In the genomic region with DNA sequence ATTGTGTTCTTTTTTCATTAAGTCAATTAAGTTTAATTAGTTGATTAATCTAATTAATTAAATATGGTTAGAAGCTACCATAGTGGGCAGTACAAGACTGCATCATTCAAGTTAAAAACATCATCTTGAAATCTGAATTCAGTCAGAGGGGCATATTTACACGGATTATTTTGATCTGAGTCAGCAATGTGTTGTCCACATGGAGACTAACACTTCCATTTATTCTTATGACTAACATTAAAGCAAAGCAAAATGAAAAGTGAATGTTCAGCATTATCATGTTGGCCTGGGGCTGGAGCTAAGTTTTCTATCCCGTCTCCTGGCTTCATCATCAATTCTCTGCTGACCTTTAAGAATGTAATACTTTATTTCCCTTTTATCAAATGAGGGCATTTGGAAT, we compare ENCODE assay signal across 13 cellular contexts. TPM values are rescaled to one million over a fixed set of nuclear protein-coding genes. Genes with fewer than 3 reads are reported as not detected.
A peak's percentile ranks its signal among the peaks of the same experiment; 100 is the strongest.
DNase-seq lines count a peak whose midpoint lies in the region; ATAC-seq and TF ChIP-seq lines count a peak whose summit lies in the region.
"Had no signal": no experiment of that assay in that cellular context is flagged by ENCODE, and none has a peak within 500 bp of the region (broad histone marks: within the 10 kb centered on the region; RNA-seq: fewer than 3 reads in every experiment).

No MANE protein-coding gene starts in this region.

- H3K4me1 ChIP-seq in ACC112 (ENCODE audit: control insufficient read depth, insufficient read depth, low read length, unreplicated experiment) (peaks cover 87% of the 10 kb centered on the region), adipocyte (ENCODE audit: control insufficient read depth, insufficient read depth, low read length) (peaks cover 32% of the 10 kb centered on the region), foreskin keratinocyte (peaks cover 8% of the 10 kb centered on the region)

- peak; percentile 35 for ATAC-seq in foreskin keratinocyte
- ATAC-seq: HCT116, psoas muscle had no signal

- peaks cover 77% of the 10 kb centered on the region for H3K79me2 ChIP-seq in ACC112 (ENCODE audit: control insufficient read depth, insufficient read depth, low read length, unreplicated experiment)

- H3K27me3 ChIP-seq in ACC112 (ENCODE audit: insufficient read depth, low read length): no peaks in the 10 kb centered on the region
- H3K27me3 ChIP-seq in adipocyte (replicated peaks; ENCODE audit: control insufficient read depth, insufficient read depth, low read length): no peaks in the 10 kb centered on the region
- H3K27me3 ChIP-seq in foreskin keratinocyte: peaks cover 9% of the 10 kb centered on the region

- peak overlapping the region; percentile 96 for H3K27ac ChIP-seq in ACC112 (ENCODE audit: low read depth, low read length)
- H3K27ac ChIP-seq in foreskin keratinocyte: no peak overlapping the region

- H3K9me3 ChIP-seq in adipocyte (ENCODE audit: control insufficient read depth, low read length): no peaks in the 10 kb centered on the region
- H3K9me3 ChIP-seq: psoas muscle had no signal

- H3K36me3 ChIP-seq in ACC112 (ENCODE audit: insufficient read depth, low read length) (no peaks in the 10 kb centered on the region), adipocyte (ENCODE audit: control insufficient read depth, insufficient read depth, low read length, severe bottlenecking) (no peaks in the 10 kb centered on the region)

- DNase-seq in GM03348 (ENCODE audit: low spot score) (peak; percentile 56), adipocyte (ENCODE audit: low read depth) (peak; percentile 57), foreskin keratinocyte (peak in 1 of 2 donors; percentile 39), NCI-H446 treated with DMSO at 0.1 percent for 48 hours (lab: John Stamatoyannopoulos, UW) (no peak)
- no peak for DNase-seq in activated CD8-positive, alpha-beta memory T cell treated with anti-CD3 and anti-CD28 coated beads, Interleukin-2, amount 50 U/mL, for 4 hours
- no peak for DNase-seq in activated effector memory CD4-positive, alpha-beta T cell treated with anti-CD3 and anti-CD28 coated beads, Interleukin-2, amount 50 U/mL, for 16 hours
- DNase-seq in activated CD4-positive, alpha-beta T cell treated with anti-CD3 and anti-CD28 coated beads for 48 hours: no peak
- DNase-seq: immature natural killer cell; psoas muscle; stimulated activated CD4-positive, alpha-beta T cell treated with anti-CD3 and anti-CD28 coated beads, Interleukin-2, amount 100 ng/mL, for 24 hours had no signal

- no peak overlapping the region for H2AFZ ChIP-seq in ACC112 (ENCODE audit: low read length, unreplicated experiment)

- H3K9ac ChIP-seq in adipocyte (ENCODE audit: low read length): no peak overlapping the region

- H3K4me3 ChIP-seq in ACC112 (ENCODE audit: low read depth, low read length) (peak overlapping the region; percentile 9; the same call in 1 of the 2 replicates), adipocyte (ENCODE audit: low read length) (no peak overlapping the region)
- H3K4me3 ChIP-seq: psoas muscle had no signal

- no peak for TF ChIP-seq CTCF in foreskin keratinocyte (conservative IDR thresholded peaks at IDR 0.05)

RNA-seq across cellular contexts. Expression of a gene that starts 17.3 kb away (rescaled TPM):
- 0.32 and 1.1 TPM in 2 replicates for total RNA-seq in foreskin keratinocyte
- polyA plus RNA-seq in foreskin keratinocyte: 0.16 and 0.48 TPM in 2 replicates
- total RNA-seq: HT-29 had no signal

Comparison
In these comparisons a context has a peak if more than half of its experiments do, and no peak if none do; other contexts are left out.
1. DNase-seq: peak in GM03348 (single experiment) and adipocyte (single experiment); none in NCI-H446 treated with DMSO at 0.1 percent for 48 hours (single experiment), activated CD8-positive, alpha-beta memory T cell treated with anti-CD3 and anti-CD28 coated beads, Interleukin-2, amount 50 U/mL, for 4 hours (single experiment), activated effector memory CD4-positive, alpha-beta T cell treated with anti-CD3 and anti-CD28 coated beads, Interleukin-2, amount 50 U/mL, for 16 hours (single experiment) and activated CD4-positive, alpha-beta T cell treated with anti-CD3 and anti-CD28 coated beads for 48 hours (single experiment).